11 cellular contexts compared by ENCODE assay signal in genomic region chr4:140719693-140720092, GRCh38. TPM values are rescaled to one million over a fixed set of nuclear protein-coding genes. Genes with fewer than 3 reads are reported as not detected.
A peak's percentile ranks its signal among the peaks of the same experiment; 100 is the strongest.
DNase-seq lines count a peak whose midpoint lies in the region; ATAC-seq lines count a peak whose summit lies in the region.
"Had no signal": no experiment of that assay in that cellular context is flagged by ENCODE, and none has a peak within 500 bp of the region (broad histone marks: within the 10 kb centered on the region; RNA-seq: fewer than 3 reads in every experiment).

No MANE protein-coding gene starts in this region.

- H3K4me1 Mint-ChIP-seq in naive thymus-derived CD4-positive, alpha-beta T cell, result peaks cover 7 to 18% (median 12%) of the 10 kb centered on the region in 7 donors
- H3K4me1 Mint-ChIP-seq: activated CD8-positive, alpha-beta memory T cell treated with anti-CD3 and anti-CD28 coated beads, Interleukin-2, amount 10 ng/mL, durations not matched to agents 7 days and 5 days had no signal

- H3K4me3 ChIP-seq in naive thymus-derived CD4-positive, alpha-beta T cell (ENCODE audit: low read length), result no peak overlapping the region

- ATAC-seq in GM18870 (IDR thresholded peaks at IDR 0.05; ENCODE audit: unreplicated experiment), result peak; percentile 51
- peak; percentile 49 for ATAC-seq in GM21528 (IDR thresholded peaks at IDR 0.05; ENCODE audit: low FRiP score, unreplicated experiment)
- peak; percentile 49 for ATAC-seq in HG03280 (IDR thresholded peaks at IDR 0.05; ENCODE audit: unreplicated experiment)
- peak; percentile 12 for ATAC-seq in naive thymus-derived CD4-positive, alpha-beta T cell
- ATAC-seq: activated CD8-positive, alpha-beta memory T cell treated with anti-CD3 and anti-CD28 coated beads, Interleukin-2, amount 10 ng/mL, durations not matched to agents 7 days and 5 days had no signal

- intact Hi-C loops in naive thymus-derived CD4-positive, alpha-beta T cell (cut with micrococcal nuclease), result no loop called here
- intact Hi-C loops in posterior vena cava (cut with DNase I), result no loop called here

- peaks cover 0 to 4% (median 0%) of the 10 kb centered on the region in 5 donors for H3K27me3 Mint-ChIP-seq in naive thymus-derived CD4-positive, alpha-beta T cell
- H3K27me3 Mint-ChIP-seq: activated CD8-positive, alpha-beta memory T cell treated with anti-CD3 and anti-CD28 coated beads, Interleukin-2, amount 10 ng/mL, durations not matched to agents 7 days and 5 days had no signal

- DNase-seq in naive thymus-derived CD4-positive, alpha-beta T cell, result no peak
- DNase-seq in globus pallidus (ENCODE audit: low spot score), result no peak
- no peak for DNase-seq in posterior vena cava (ENCODE audit: low spot score)
- DNase-seq in activated CD8-positive, alpha-beta memory T cell treated with anti-CD3 and anti-CD28 coated beads, Interleukin-2, amount 50 U/mL, for 48 hours, result no peak
- DNase-seq: activated CD8-positive, alpha-beta memory T cell treated with anti-CD3 and anti-CD28 coated beads, Interleukin-2, amount 10 ng/mL, durations not matched to agents 7 days and 5 days; aorta; NCI-H1048; NCI-H748 treated with DMSO at 0.1 percent for 48 hours had no signal

- H3K27ac Mint-ChIP-seq in naive thymus-derived CD4-positive, alpha-beta T cell, result peak overlapping the region in 1 of 9 donors; percentile 20
- H3K27ac Mint-ChIP-seq: activated CD8-positive, alpha-beta memory T cell treated with anti-CD3 and anti-CD28 coated beads, Interleukin-2, amount 10 ng/mL, durations not matched to agents 7 days and 5 days had no signal

- no peaks in the 10 kb centered on the region for H3K9me3 Mint-ChIP-seq in naive thymus-derived CD4-positive, alpha-beta T cell

- no peak overlapping the region for H3K27ac ChIP-seq in naive thymus-derived CD4-positive, alpha-beta T cell (ENCODE audit: low read depth, low read length)

- peak overlapping the region in 3 of 10 donors; percentile 8 to 51 (median 18) for H3K4me3 Mint-ChIP-seq in naive thymus-derived CD4-positive, alpha-beta T cell
- H3K4me3 Mint-ChIP-seq: activated CD8-positive, alpha-beta memory T cell treated with anti-CD3 and anti-CD28 coated beads, Interleukin-2, amount 10 ng/mL, durations not matched to agents 7 days and 5 days had no signal

- no peaks in the 10 kb centered on the region for H3K9me3 ChIP-seq in naive thymus-derived CD4-positive, alpha-beta T cell (ENCODE audit: control insufficient read depth in 2 of 3, low read length in 3 of 3)

- POLR2A ChIA-PET in naive thymus-derived CD4-positive, alpha-beta T cell (lab: Charles Lee), result no interaction called here

- no peaks in the 10 kb centered on the region for H3K36me3 Mint-ChIP-seq in naive thymus-derived CD4-positive, alpha-beta T cell
- H3K36me3 Mint-ChIP-seq: activated CD8-positive, alpha-beta memory T cell treated with anti-CD3 and anti-CD28 coated beads, Interleukin-2, amount 10 ng/mL, durations not matched to agents 7 days and 5 days had no signal

- H3K27me3 ChIP-seq in naive thymus-derived CD4-positive, alpha-beta T cell (ENCODE audit: control insufficient read depth in 2 of 2, insufficient read depth in 2 of 2, low read length in 2 of 2), result no peaks in the 10 kb centered on the region

- CTCF ChIA-PET in naive thymus-derived CD4-positive, alpha-beta T cell (lab: Charles Lee), result no interaction called here

- no peaks in the 10 kb centered on the region for H3K4me1 ChIP-seq in naive thymus-derived CD4-positive, alpha-beta T cell (ENCODE audit: control insufficient read depth in 2 of 2, insufficient read depth in 2 of 2, low read length in 2 of 2)

- H3K36me3 ChIP-seq in naive thymus-derived CD4-positive, alpha-beta T cell (ENCODE audit: control insufficient read depth in 2 of 3, insufficient read depth in 3 of 3, low read length in 3 of 3), result no peaks in the 10 kb centered on the region

RNA-seq across cellular contexts. Expression of gene TBC1D9, which starts 36.5 kb away (rescaled TPM):
- 10 to 100 TPM in 1 of 5 experiments, 1 to 10 TPM in 1, under 1 TPM in 2, not detected in 1; 0.22 to 13.9 (median 1.7) TPM for total RNA-seq in naive thymus-derived CD4-positive, alpha-beta T cell
- under 1 TPM in 1 of 2 donors, not detected in 1; 0.13 TPM for polyA plus RNA-seq in naive thymus-derived CD4-positive, alpha-beta T cell
- total RNA-seq in posterior vena cava, result 10 to 100 TPM; 13.9 to 16.9 TPM
